Comparison of ENCODE assay signal across 8 cellular contexts in genomic region chr5:69369369-69370121, GRCh38. TPM values are rescaled to one million over a fixed set of nuclear protein-coding genes. Genes with fewer than 3 reads are reported as not detected.
DNase-seq lines count a peak whose midpoint lies in the region; ATAC-seq, FAIRE-seq and TF ChIP-seq lines count a peak whose summit lies in the region.

TSS of gene AK6 (minus strand) at chr5:69369520. CDS start at chr5:69369490, 30 bp downstream.
TSS of gene RAD17 (plus strand) at chr5:69369818. CDS start at chr5:69372209, 2,391 bp downstream.
TSS of gene TAF9 (minus strand) at chr5:69369520. CDS start at chr5:69365737, 3,783 bp downstream.

- H3K9me3 ChIP-seq in SU-DHL-6 (ENCODE audit: insufficient read depth, low read length) (no peaks in the 10 kb centered on the region), pancreas (no peaks in the 10 kb centered on the region), tibial artery (no peaks in the 10 kb centered on the region)

- H3K4me2 ChIP-seq in SU-DHL-6 (ENCODE audit: low read depth, low read length, poor library complexity, severe bottlenecking) = peak within 1 kb of the TSS; percentile 93

- no peaks in the 10 kb centered on the region for H3K9me2 ChIP-seq in SU-DHL-6 (replicated peaks; ENCODE audit: insufficient read depth, low read length)

- H2AFZ ChIP-seq in SU-DHL-6 (ENCODE audit: low read depth, low read length, severe bottlenecking) = peak within 1 kb of the TSS; percentile 52

- peaks cover 92% of the 10 kb centered on the region for H3K79me2 ChIP-seq in SU-DHL-6 (ENCODE audit: insufficient read depth, low read length)

- H3K36me3 ChIP-seq in SU-DHL-6 (ENCODE audit: low read length) (peaks cover 18% of the 10 kb centered on the region), pancreas (peaks cover 0 to 17% (median 9%) of the 10 kb centered on the region in 3 donors), tibial artery (peaks cover 15 to 29% (median 18%) of the 10 kb centered on the region in 3 donors)

- intact Hi-C loops in Right ventricle myocardium superior (cut with DNase I) = no loop called here
- intact Hi-C loops in pancreas (cut with DNase I) = no loop called here
- intact Hi-C loops in tibial artery (cut with DNase I; ENCODE audit: low total_unique reads) = loop anchor here (5.0 to 10.0 kb wide), 2 partner anchors 135 to 277 kb away; partner anchors contain the start of genes CDK7 and SLC30A5

- TF ChIP-seq POLR2A in GM10847 (IDR thresholded peaks at IDR 0.05; ENCODE audit: extremely low read depth, insufficient read length) = peak; percentile 62

- peaks cover 31% of the 10 kb centered on the region for H3F3A ChIP-seq in SU-DHL-6 (ENCODE audit: insufficient read depth)

- H3K27me3 ChIP-seq in SU-DHL-6 (ENCODE audit: low read length) (no peaks in the 10 kb centered on the region), pancreas (no peaks in the 10 kb centered on the region), tibial artery (no peaks in the 10 kb centered on the region)

- 0% methylated on average over 48 to 63 of the region's 63 CpGs for WGBS in pancreas, 2 donors

- no peak for FAIRE-seq in pancreas (lab: Jason Lieb, UNC)

- H3K4me3 ChIP-seq in SU-DHL-6 (ENCODE audit: insufficient read depth, low read length, poor library complexity, severe bottlenecking) (peak within 1 kb of the TSS; percentile 71), pancreas (peak within 1 kb of the TSS; percentile 66 to 85 (median 73)), tibial artery (peak within 1 kb of the TSS; percentile 78 to 91)

- DNase-seq in NCI-H128 (lab: John Stamatoyannopoulos, UW; ENCODE audit: unreplicated experiment) = peak; percentile 70
- DNase-seq in activated naive CD8-positive, alpha-beta T cell treated with anti-CD3 and anti-CD28 coated beads, Interleukin-2, amount 50 U/mL, for 16 hours (ENCODE audit: low read depth, low spot score) = peak; percentile 87
- peak; percentile 97 for DNase-seq in Right ventricle myocardium superior
- DNase-seq in pancreas = peak; percentile 89 to 97 (median 92)
- DNase-seq in tibial artery = peak; percentile 92 to 94

- ATAC-seq in HG02678 (IDR thresholded peaks at IDR 0.05; ENCODE audit: unreplicated experiment) (peak; percentile 91), Right ventricle myocardium superior (ENCODE audit: poor library complexity) (peak; percentile 99), pancreas (peak; percentile 96 to 99 (median 98))

- no peak for TF ChIP-seq CTCF in SU-DHL-6 (IDR thresholded peaks at IDR 0.05; ENCODE audit: insufficient read depth, low read length, poor library complexity, severe bottlenecking)
- no peak for TF ChIP-seq CTCF in pancreas (IDR thresholded peaks at IDR 0.05)
- no peak for TF ChIP-seq CTCF in tibial artery (IDR thresholded peaks at IDR 0.05)

- peak within 1 kb of the TSS; percentile 91 for H3K9ac ChIP-seq in SU-DHL-6 (ENCODE audit: low read length)

- H4K20me1 ChIP-seq in SU-DHL-6 (ENCODE audit: low read depth, low read length) = peaks cover 17% of the 10 kb centered on the region; the same call in 1 of the 2 replicates

- H3K27ac ChIP-seq in SU-DHL-6 (ENCODE audit: low read depth, low read length) = peak within 1 kb of the TSS; percentile 93
- peak within 1 kb of the TSS; percentile 98 to 100 (median 99) for H3K27ac ChIP-seq in pancreas
- peak within 1 kb of the TSS; percentile 95 to 97 for H3K27ac ChIP-seq in tibial artery

- H3K4me1 ChIP-seq in pancreas (peaks cover 5 to 18% (median 6%) of the 10 kb centered on the region in 3 donors), tibial artery (peaks cover 0 to 35% (median 15%) of the 10 kb centered on the region in 4 donors)

RNA-seq across cellular contexts. Expression of gene AK6, which starts in this region (rescaled TPM):
- total RNA-seq in Right ventricle myocardium superior (42.3 TPM), pancreas (10 to 100 TPM in 4 of 6 donors, 1 to 10 TPM in 2; 8.4 to 16.3 (median 13.0) TPM)
- polyA plus RNA-seq in pancreas = 10 to 100 TPM; 27.3 to 28.5 TPM

RNA-seq across cellular contexts. Expression of gene RAD17, which starts in this region (rescaled TPM):
- total RNA-seq in Right ventricle myocardium superior (17.8 TPM), pancreas (10 to 100 TPM in 5 of 6 donors, 1 to 10 TPM in 1; 8.0 to 15.3 (median 11.3) TPM)
- polyA plus RNA-seq in pancreas = 10 to 100 TPM in 1 of 2 donors, 1 to 10 TPM in 1; 9.5 to 16.8 TPM

RNA-seq across cellular contexts. Expression of gene TAF9, which starts in this region (rescaled TPM):
- total RNA-seq in Right ventricle myocardium superior = 29.9 TPM
- total RNA-seq in pancreas = 10 to 100 TPM; 15.6 to 28.9 (median 24.0) TPM
- 10 to 100 TPM; 25.2 to 34.8 TPM for polyA plus RNA-seq in pancreas

Comparison
In these comparisons a context has a peak if more than half of its experiments do, and no peak if none do; other contexts are left out.
1. Peak in every context shown above with its lines: DNase-seq, ATAC-seq, H3K4me3 ChIP-seq and H3K27ac ChIP-seq.